In the genomic region with DNA sequence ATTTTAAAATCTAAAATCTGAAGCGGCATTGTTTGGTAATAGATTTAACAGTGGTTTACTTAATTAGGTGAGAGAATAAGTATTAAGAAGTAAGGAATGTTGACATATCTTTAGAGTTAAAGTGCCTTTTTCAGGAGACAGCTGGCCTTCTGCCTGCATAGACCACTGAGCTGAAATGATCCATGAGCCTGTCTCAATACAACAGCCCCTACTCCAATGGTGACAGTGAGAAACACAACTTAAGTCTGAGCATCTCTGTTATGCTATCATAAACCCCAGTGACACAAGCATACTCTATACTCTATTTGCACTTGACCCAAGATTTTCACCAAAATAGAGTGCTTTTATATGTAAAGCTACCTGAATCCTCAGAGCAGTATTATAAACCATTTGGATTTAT, we compare ENCODE assay signal across 28 cellular contexts.
"Had no signal": no experiment of that assay in that cellular context is flagged by ENCODE, and none has a peak within 500 bp of the region (broad histone marks: within the 10 kb centered on the region; RNA-seq: fewer than 3 reads in every experiment).

No MANE protein-coding gene starts in this region.

- H3K27me3 Mint-ChIP-seq: activated CD4-positive, alpha-beta memory T cell treated with anti-CD3 and anti-CD28 coated beads, Interleukin-2, amount 10 ng/mL, durations not matched to agents 7 days and 5 days; activated CD4-positive, alpha-beta T cell treated with anti-CD3 and anti-CD28 coated beads, Interleukin-2, amount 10 ng/mL, durations not matched to agents 7 days and 5 days; activated naive CD4-positive, alpha-beta T cell treated with anti-CD3 and anti-CD28 coated beads, Interleukin-2, amount 10 ng/mL, durations not matched to agents 7 days and 5 days; activated naive CD8-positive, alpha-beta T cell treated with anti-CD3 and anti-CD28 coated beads, Interleukin-2, amount 10 ng/mL, durations not matched to agents 7 days and 5 days; activated T-cell treated with anti-CD3 and anti-CD28 coated beads, Interleukin-2, amount 50 U/mL, for 24 hours; brain had no signal

- DNase-seq: activated CD4-positive, alpha-beta memory T cell treated with anti-CD3 and anti-CD28 coated beads, Interleukin-2, amount 10 ng/mL, durations not matched to agents 7 days and 5 days; activated CD4-positive, alpha-beta T cell treated with anti-CD3 and anti-CD28 coated beads for 1 hour; activated CD4-positive, alpha-beta T cell treated with anti-CD3 and anti-CD28 coated beads for 4 hours; activated CD4-positive, alpha-beta T cell treated with anti-CD3 and anti-CD28 coated beads, Interleukin-2, amount 10 ng/mL, durations not matched to agents 7 days and 5 days; activated CD4-positive, alpha-beta T cell treated with anti-CD3 and anti-CD28 coated beads, Interleukin-2, amount 50 U/mL, for 4 hours; activated CD8-positive, alpha-beta memory T cell treated with anti-CD3 and anti-CD28 coated beads, Interleukin-2, amount 50 U/mL, for 48 hours; activated gamma-delta T cell; activated naive CD4-positive, alpha-beta T cell; activated naive CD4-positive, alpha-beta T cell treated with anti-CD3 and anti-CD28 coated beads, Interleukin-2, amount 10 ng/mL, durations not matched to agents 7 days and 5 days; activated naive CD8-positive, alpha-beta T cell treated with anti-CD3 and anti-CD28 coated beads, Interleukin-2, amount 10 ng/mL, durations not matched to agents 7 days and 5 days; activated T-cell treated with anti-CD3 and anti-CD28 coated beads for 4 hours; activated T-cell treated with anti-CD3 and anti-CD28 coated beads, Interleukin-2, amount 50 U/mL, for 24 hours; activated T-cell treated with anti-CD3 and anti-CD28 coated beads, Interleukin-2, amount 50 U/mL, for 72 hours; central memory CD4-positive, alpha-beta T cell; cerebellar nuclear complex; colonic mucosa; effector CD8-positive, alpha-beta T cell; esophagus squamous epithelium; foreskin melanocyte; heart right ventricle; T-helper 2 cell had no signal

- H3K27ac Mint-ChIP-seq: activated CD4-positive, alpha-beta memory T cell treated with anti-CD3 and anti-CD28 coated beads, Interleukin-2, amount 10 ng/mL, durations not matched to agents 7 days and 5 days; activated CD4-positive, alpha-beta T cell treated with anti-CD3 and anti-CD28 coated beads, Interleukin-2, amount 10 ng/mL, durations not matched to agents 7 days and 5 days; activated naive CD4-positive, alpha-beta T cell treated with anti-CD3 and anti-CD28 coated beads, Interleukin-2, amount 10 ng/mL, durations not matched to agents 7 days and 5 days; activated naive CD4-positive, alpha-beta T cell treated with anti-CD3 and anti-CD28 coated beads, Interleukin-2, amount 50 U/mL, for 72 hours; activated naive CD8-positive, alpha-beta T cell treated with anti-CD3 and anti-CD28 coated beads, Interleukin-2, amount 10 ng/mL, durations not matched to agents 7 days and 5 days; activated T-cell treated with anti-CD3 and anti-CD28 coated beads, Interleukin-2, amount 50 U/mL, for 24 hours; activated T-cell treated with anti-CD3 and anti-CD28 coated beads, Interleukin-2, amount 50 U/mL, for 72 hours; brain had no signal

- H3K36me3 ChIP-seq: breast epithelium, cardiac muscle cell, colonic mucosa, esophagus squamous epithelium, gastroesophageal sphincter, heart right ventricle had no signal

- H3K27ac ChIP-seq: ascending aorta, breast epithelium, cardiac muscle cell, colonic mucosa, epithelial cell of prostate, esophagus squamous epithelium, gastroesophageal sphincter, heart right ventricle had no signal

- H3K4me3 ChIP-seq: ascending aorta, breast epithelium, cardiac muscle cell, colonic mucosa, esophagus squamous epithelium, gastroesophageal sphincter, heart right ventricle had no signal

- H3K4me1 Mint-ChIP-seq: activated CD4-positive, alpha-beta memory T cell treated with anti-CD3 and anti-CD28 coated beads, Interleukin-2, amount 10 ng/mL, durations not matched to agents 7 days and 5 days; activated CD4-positive, alpha-beta T cell treated with anti-CD3 and anti-CD28 coated beads, Interleukin-2, amount 10 ng/mL, durations not matched to agents 7 days and 5 days; activated naive CD4-positive, alpha-beta T cell treated with anti-CD3 and anti-CD28 coated beads, Interleukin-2, amount 10 ng/mL, durations not matched to agents 7 days and 5 days; activated naive CD8-positive, alpha-beta T cell treated with anti-CD3 and anti-CD28 coated beads, Interleukin-2, amount 10 ng/mL, durations not matched to agents 7 days and 5 days had no signal

- ATAC-seq: activated naive CD4-positive, alpha-beta T cell treated with anti-CD3 and anti-CD28 coated beads, Interleukin-2, amount 50 U/mL, for 72 hours; activated T-cell treated with anti-CD3 and anti-CD28 coated beads, Interleukin-2, amount 50 U/mL, for 72 hours; gastroesophageal sphincter; heart right ventricle had no signal

- H3K36me3 Mint-ChIP-seq: activated naive CD4-positive, alpha-beta T cell treated with anti-CD3 and anti-CD28 coated beads, Interleukin-2, amount 10 ng/mL, durations not matched to agents 7 days and 5 days; activated naive CD8-positive, alpha-beta T cell treated with anti-CD3 and anti-CD28 coated beads, Interleukin-2, amount 10 ng/mL, durations not matched to agents 7 days and 5 days had no signal

- H3K27me3 ChIP-seq: ascending aorta, breast epithelium, cardiac muscle cell, colonic mucosa, esophagus squamous epithelium, gastroesophageal sphincter, heart right ventricle had no signal

- H3K9me3 ChIP-seq: ascending aorta, breast epithelium, colonic mucosa, esophagus squamous epithelium, gastroesophageal sphincter had no signal

- H3K4me3 Mint-ChIP-seq: activated CD4-positive, alpha-beta memory T cell treated with anti-CD3 and anti-CD28 coated beads, Interleukin-2, amount 10 ng/mL, durations not matched to agents 7 days and 5 days; activated CD4-positive, alpha-beta T cell treated with anti-CD3 and anti-CD28 coated beads, Interleukin-2, amount 10 ng/mL, durations not matched to agents 7 days and 5 days; activated naive CD4-positive, alpha-beta T cell treated with anti-CD3 and anti-CD28 coated beads, Interleukin-2, amount 10 ng/mL, durations not matched to agents 7 days and 5 days; activated naive CD8-positive, alpha-beta T cell treated with anti-CD3 and anti-CD28 coated beads, Interleukin-2, amount 10 ng/mL, durations not matched to agents 7 days and 5 days; activated T-cell treated with anti-CD3 and anti-CD28 coated beads, Interleukin-2, amount 50 U/mL, for 24 hours; activated T-cell treated with anti-CD3 and anti-CD28 coated beads, Interleukin-2, amount 50 U/mL, for 72 hours; brain had no signal

- H3K4me1 ChIP-seq: ascending aorta, breast epithelium, colonic mucosa, esophagus squamous epithelium, gastroesophageal sphincter, heart right ventricle had no signal
